In genomic region chr20:35903843-35904242, GRCh38 we compare ENCODE assay signal across 14 cellular contexts. TPM values are rescaled to one million over a fixed set of nuclear protein-coding genes. Genes with fewer than 3 reads are reported as not detected.
DNase-seq lines count a peak whose midpoint lies in the region; ATAC-seq and TF ChIP-seq lines count a peak whose summit lies in the region.
"Had no signal": no experiment of that assay in that cellular context is flagged by ENCODE, and none has a peak within 500 bp of the region (broad histone marks: within the 10 kb centered on the region; RNA-seq: fewer than 3 reads in every experiment).

No MANE protein-coding gene starts in this region.

- no peak for TF ChIP-seq CTCF in WERI-Rb-1 (IDR thresholded peaks at IDR 0.05; ENCODE audit: low read depth, low read length)
- TF ChIP-seq CTCF in brain microvascular endothelial cell (IDR thresholded peaks at IDR 0.05; ENCODE audit: low read depth, low read length, missing control alignments), result no peak
- no peak for TF ChIP-seq CTCF in fibroblast of villous mesenchyme (IDR thresholded peaks at IDR 0.05; ENCODE audit: insufficient read depth, low read depth, low read length)
- no peak for TF ChIP-seq CTCF in testis (IDR thresholded peaks at IDR 0.05)

- H3K27ac ChIP-seq in WERI-Rb-1 (peak overlapping the region; percentile 82), brain microvascular endothelial cell (no peak overlapping the region), testis (no peak overlapping the region)

- H3K27me3 ChIP-seq in WERI-Rb-1 (ENCODE audit: insufficient read depth, low read depth, severe bottlenecking) (no peaks in the 10 kb centered on the region), brain microvascular endothelial cell (replicated peaks) (no peaks in the 10 kb centered on the region), testis (no peaks in the 10 kb centered on the region)

- DNase-seq in OCI-M1 (lab: John Stamatoyannopoulos, UW), result peak; percentile 57
- DNase-seq in WERI-Rb-1, result no peak
- DNase-seq in brain microvascular endothelial cell, result peak; percentile 56
- DNase-seq in fibroblast of villous mesenchyme (ENCODE audit: low read depth), result peak; percentile 17
- no peak for DNase-seq in testis
- no peak for DNase-seq in NCI-H2171 treated with DMSO at 0.1 percent for 48 hours (lab: John Stamatoyannopoulos, UW)
- DNase-seq in activated naive CD4-positive, alpha-beta T cell treated with Interleukin-2 at 50 U/mL for 16 hours, result no peak
- DNase-seq: C1 segment of cervical spinal cord; Calu3; CD4-positive, alpha-beta T cell; DMS 273 treated with DMSO at 0.1 percent for 48 hours; H9 had no signal

- no peak for TF ChIP-seq POLR2A in testis (IDR thresholded peaks at IDR 0.05)

- H3K36me3 ChIP-seq in WERI-Rb-1 (peaks cover 17% of the 10 kb centered on the region), brain microvascular endothelial cell (replicated peaks) (no peaks in the 10 kb centered on the region), testis (ENCODE audit: low read depth, missing control alignments) (no peaks in the 10 kb centered on the region)

- 68 to 76% methylated on average over 3 of the region's 3 CpGs for WGBS in testis, 2 donors

- H3K9me3 ChIP-seq in WERI-Rb-1 (ENCODE audit: severe bottlenecking), result no peaks in the 10 kb centered on the region
- H3K9me3 ChIP-seq in testis, result no peaks in the 10 kb centered on the region

- H3K4me3 ChIP-seq in WERI-Rb-1 (ENCODE audit: low read depth, low read length) (no peak overlapping the region), brain microvascular endothelial cell (ENCODE audit: low read depth, low read length) (no peak overlapping the region), fibroblast of villous mesenchyme (ENCODE audit: low read depth, low read length) (no peak overlapping the region), testis (no peak overlapping the region)
- H3K4me3 ChIP-seq: GM23338 had no signal

- intact Hi-C loops in testis (cut with DNase I; ENCODE audit: low total_unique reads), result no loop called here

- no peak for ATAC-seq in HG03521 (IDR thresholded peaks at IDR 0.05; ENCODE audit: unreplicated experiment)
- ATAC-seq: GM23338 had no signal

- H3K4me1 ChIP-seq in testis, result peaks cover 12% of the 10 kb centered on the region

- in situ Hi-C loops in brain microvascular endothelial cell (cut with HindIII; ENCODE audit: low pct_ligation_motif_present, low sequenced_read_pairs), result no loop called here

RNA-seq across cellular contexts. Expression of gene SCAND1, which starts 50.5 kb away (rescaled TPM):
- total RNA-seq in fibroblast of villous mesenchyme, result 41.0 and 92.1 TPM in 2 replicates
- total RNA-seq in testis, result 100 to 1,000 TPM; 120 to 136 TPM
- 45.4 TPM for polyA plus RNA-seq in testis (ENCODE audit: insufficient read depth, low read depth, low replicate concordance)

Comparison
In these comparisons a context has a peak if more than half of its experiments do, and no peak if none do; other contexts are left out.
1. DNase-seq: peak in OCI-M1 (single experiment), brain microvascular endothelial cell (single experiment) and fibroblast of villous mesenchyme (single experiment); none in WERI-Rb-1 (single experiment), testis (single experiment), NCI-H2171 treated with DMSO at 0.1 percent for 48 hours (single experiment) and activated naive CD4-positive, alpha-beta T cell treated with Interleukin-2 at 50 U/mL for 16 hours (single experiment).